ENCODE assay signal across 8 cellular contexts in the genomic region with DNA sequence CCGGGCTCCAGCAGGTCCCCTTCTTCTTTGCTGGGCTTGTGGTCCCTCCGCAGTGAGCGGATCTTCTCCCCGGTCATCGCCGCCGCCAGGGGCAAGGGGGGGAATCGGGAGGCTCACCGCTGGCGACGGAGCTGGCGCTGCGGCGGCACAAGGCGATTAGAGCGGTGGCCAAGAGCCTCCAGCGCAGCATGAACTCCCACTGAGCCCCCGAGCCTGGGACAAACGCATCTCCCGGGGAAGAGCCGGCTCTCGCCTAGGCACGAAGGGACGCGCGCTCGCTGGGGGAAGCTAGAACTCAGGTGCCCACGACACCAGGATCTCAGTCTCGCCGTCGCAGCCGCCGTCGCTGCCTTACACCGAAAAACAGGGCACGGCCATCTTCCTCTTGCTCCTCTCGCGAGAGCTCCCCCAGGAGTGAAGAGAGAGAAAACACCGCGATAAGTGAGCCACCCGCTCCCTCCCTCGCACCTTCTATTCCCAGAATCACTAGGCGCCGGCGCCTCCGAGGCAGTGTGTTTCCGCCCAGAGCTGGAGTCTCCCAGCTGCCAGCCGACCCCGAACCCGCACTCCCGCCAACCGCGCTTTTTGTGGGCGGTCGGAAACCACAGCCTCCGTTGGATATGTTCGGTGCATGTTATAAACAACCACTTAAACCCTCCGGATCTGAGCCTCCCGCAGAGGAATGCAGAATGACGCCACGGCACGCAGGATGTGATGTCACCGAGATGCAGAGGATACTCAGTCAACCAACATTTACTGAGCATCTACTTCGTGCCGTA. TPM values are rescaled to one million over a fixed set of nuclear protein-coding genes. Genes with fewer than 3 reads are reported as not detected.
A peak's percentile ranks its signal among the peaks of the same experiment; 100 is the strongest.
DNase-seq lines count a peak whose midpoint lies in the region; TF ChIP-seq lines count a peak whose summit lies in the region.

A gene with protein sequence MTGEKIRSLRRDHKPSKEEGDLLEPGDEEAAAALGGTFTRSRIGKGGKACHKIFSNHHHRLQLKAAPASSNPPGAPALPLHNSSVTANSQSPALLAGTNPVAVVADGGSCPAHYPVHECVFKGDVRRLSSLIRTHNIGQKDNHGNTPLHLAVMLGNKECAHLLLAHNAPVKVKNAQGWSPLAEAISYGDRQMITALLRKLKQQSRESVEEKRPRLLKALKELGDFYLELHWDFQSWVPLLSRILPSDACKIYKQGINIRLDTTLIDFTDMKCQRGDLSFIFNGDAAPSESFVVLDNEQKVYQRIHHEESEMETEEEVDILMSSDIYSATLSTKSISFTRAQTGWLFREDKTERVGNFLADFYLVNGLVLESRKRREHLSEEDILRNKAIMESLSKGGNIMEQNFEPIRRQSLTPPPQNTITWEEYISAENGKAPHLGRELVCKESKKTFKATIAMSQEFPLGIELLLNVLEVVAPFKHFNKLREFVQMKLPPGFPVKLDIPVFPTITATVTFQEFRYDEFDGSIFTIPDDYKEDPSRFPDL (minus strand): TSS at position 391 of the 779 bp plus-strand sequence. CDS start 314 bp downstream, at position 77.

- peaks cover 50% of the 10 kb centered on the region for H3K79me2 ChIP-seq in MM.1S (ENCODE audit: low read length)

- no peak for TF ChIP-seq CTCF in MM.1S (IDR thresholded peaks at IDR 0.05; ENCODE audit: low read length)
- no peak for TF ChIP-seq CTCF in foreskin fibroblast (IDR thresholded peaks at IDR 0.05; ENCODE audit: low read depth, low read length)
- peak; percentile 38 for TF ChIP-seq CTCF in neural crest cell (conservative IDR thresholded peaks at IDR 0.05)

- peaks cover 36% of the 10 kb centered on the region for H3K4me1 Mint-ChIP-seq in neural crest cell

- H3K27ac ChIP-seq in MM.1S (ENCODE audit: low read length) (peak within 1 kb of the TSS; percentile 98), stomach smooth muscle (ENCODE audit: low read length) (peak within 1 kb of the TSS; percentile 95)

- no peaks in the 10 kb centered on the region for H3K9me3 Mint-ChIP-seq in neural crest cell

- H3K36me3 Mint-ChIP-seq in neural crest cell (ENCODE audit: low read depth), result peaks cover 4% of the 10 kb centered on the region

- peaks cover 7% of the 10 kb centered on the region for H3F3A ChIP-seq in MM.1S (ENCODE audit: insufficient read depth, low read length)

- H3K9me3 ChIP-seq in HAP-1 (no peaks in the 10 kb centered on the region), MM.1S (replicated peaks; ENCODE audit: insufficient read depth, low read length) (no peaks in the 10 kb centered on the region), stomach smooth muscle (ENCODE audit: control insufficient read depth in 2 of 2, low read length in 2 of 2) (no peaks in the 10 kb centered on the region)

- H3K27me3 Mint-ChIP-seq in neural crest cell (ENCODE audit: low read depth), result no peaks in the 10 kb centered on the region

- peak within 1 kb of the TSS; percentile 97 for H3K4me3 Mint-ChIP-seq in neural crest cell

- H4K20me1 ChIP-seq in MM.1S (ENCODE audit: insufficient read depth, low read length), result no peaks in the 10 kb centered on the region

- H3K36me3 ChIP-seq in HAP-1 (replicated peaks) (0 out of 2 replicates have a peak, but pooled peaks cover 3% of the 10 kb centered on the region), MM.1S (replicated peaks; ENCODE audit: insufficient read depth, low read length) (no peaks in the 10 kb centered on the region), stomach smooth muscle (ENCODE audit: control insufficient read depth in 2 of 2, insufficient read depth in 2 of 2, low read length in 2 of 2) (no peaks in the 10 kb centered on the region)

- H3K9ac ChIP-seq in MM.1S (ENCODE audit: low read length), result peak within 1 kb of the TSS; percentile 99
- H3K9ac ChIP-seq in stomach smooth muscle (ENCODE audit: low read length in 2 of 2), result peak within 1 kb of the TSS; percentile 98

- no peaks in the 10 kb centered on the region for H3K27me3 ChIP-seq in HAP-1 (ENCODE audit: low read depth)
- no peaks in the 10 kb centered on the region for H3K27me3 ChIP-seq in MM.1S (replicated peaks; ENCODE audit: insufficient read depth, low read length)
- no peaks in the 10 kb centered on the region for H3K27me3 ChIP-seq in stomach smooth muscle (ENCODE audit: control insufficient read depth in 1 of 2, insufficient read depth in 2 of 2, low read length in 2 of 2)

- H3K4me3 ChIP-seq in HAP-1 (peak within 1 kb of the TSS; percentile 96), MM.1S (ENCODE audit: low read length) (peak within 1 kb of the TSS; percentile 94), foreskin fibroblast (ENCODE audit: low read depth in 1 of 2, low read length in 2 of 2) (peak within 1 kb of the TSS; percentile 72 to 93), stomach smooth muscle (ENCODE audit: low read length in 2 of 2) (peak within 1 kb of the TSS; percentile 97 to 99)

- H3K4me2 ChIP-seq in MM.1S (ENCODE audit: low read depth, low read length), result peak within 1 kb of the TSS; percentile 82

- peak within 1 kb of the TSS; percentile 98 for H3K27ac Mint-ChIP-seq in neural crest cell (ENCODE audit: unreplicated experiment)

- no peaks in the 10 kb centered on the region for H3K9me2 ChIP-seq in MM.1S (replicated peaks; ENCODE audit: insufficient read depth, low read length)

- DNase-seq in G401 (ENCODE audit: low spot score), result peak; percentile 96
- peak; percentile 96 for DNase-seq in HAP-1 (ENCODE audit: low spot score in 2 of 2)
- DNase-seq in MM.1S, result peak; percentile 91
- DNase-seq in SIG-M5 (lab: John Stamatoyannopoulos, UW), result peak; percentile 30
- peak; percentile 85 for DNase-seq in activated gamma-delta T cell treated with Interleukin-2 at 50 U/mL for 16 hours
- peak; percentile 94 to 97 for DNase-seq in foreskin fibroblast
- DNase-seq in neural crest cell (ENCODE audit: low read depth, low spot score), result peak; percentile 89

- H2AFZ ChIP-seq in MM.1S (ENCODE audit: low read length), result peak within 1 kb of the TSS; percentile 94

- peaks cover 12% of the 10 kb centered on the region for H3K4me1 ChIP-seq in HAP-1
- H3K4me1 ChIP-seq in MM.1S (ENCODE audit: low read length), result peaks cover 11% of the 10 kb centered on the region
- peaks cover 13% of the 10 kb centered on the region for H3K4me1 ChIP-seq in stomach smooth muscle (ENCODE audit: control insufficient read depth, insufficient read depth, low read length)

- in situ Hi-C loops in G401 (cut with HindIII; ENCODE audit: low sequenced_read_pairs) (no loop called here), HAP-1 (cut with MboI; ENCODE audit: low sequenced_read_pairs) (no loop called here)

RNA-seq across cellular contexts. Expression of the gene that starts here (rescaled TPM):
- total RNA-seq in G401 (2014; rRNA removed; shearing (Covaris generic)), result 14.9 and 19.9 TPM in 2 replicates
- total RNA-seq in neural crest cell, result 21.5 and 22.4 TPM in 2 replicates

Comparison
In these comparisons a context has a peak if more than half of its experiments do, and no peak if none do; other contexts are left out.
1. Peak in every context shown above with its lines: DNase-seq, H3K4me3 ChIP-seq and H3K27ac ChIP-seq.
2. DNase-seq: peak in every context shown above with its lines; median percentile 96 in G401; 96 in HAP-1; 96 in foreskin fibroblast; 91 in MM.1S; 89 in neural crest cell; 85 in activated gamma-delta T cell treated with Interleukin-2 at 50 U/mL for 16 hours; 30 in SIG-M5.